In genomic region chr19:55674841-55675660, GRCh38 we compare ENCODE assay signal across 8 cellular contexts. TPM values are rescaled to one million over a fixed set of nuclear protein-coding genes. Genes with fewer than 3 reads are reported as not detected.
DNase-seq lines count a peak whose midpoint lies in the region; ATAC-seq and TF ChIP-seq lines count a peak whose summit lies in the region.

TSS of gene EPN1 (plus strand) at chr19:55675226. CDS start at chr19:55678628, 3,402 bp downstream.

- H3K9ac ChIP-seq in iPS-20b (ENCODE audit: low read depth, low read length): peak within 1 kb of the TSS; percentile 83

- TF ChIP-seq CTCF in WERI-Rb-1 (IDR thresholded peaks at IDR 0.05; ENCODE audit: low read depth, low read length) (no peak), breast epithelium (IDR thresholded peaks at IDR 0.05) (no peak)

- in situ Hi-C loops in ACHN (cut with HindIII; ENCODE audit: low pct_ligation_motif_present, low pct_unique_long_range_greater_than_20kb, low sequenced_read_pairs): no loop called here

- DNase-seq in ACHN: peak; percentile 95
- DNase-seq in NCI-H2227 (lab: John Stamatoyannopoulos, UW; ENCODE audit: unreplicated experiment): peak; percentile 100
- DNase-seq in WERI-Rb-1: peak; percentile 97
- peak; percentile 91 to 96 for DNase-seq in breast epithelium (ENCODE audit: low spot score in 2 of 2)

- H3K36me3 ChIP-seq in WERI-Rb-1 (peaks cover 69% of the 10 kb centered on the region), breast epithelium (peaks cover 6% of the 10 kb centered on the region), iPS-20b (ENCODE audit: insufficient read depth, low read depth, low read length) (peaks cover 49% of the 10 kb centered on the region)

- ATAC-seq in GM18907 (IDR thresholded peaks at IDR 0.05; ENCODE audit: unreplicated experiment): peak; percentile 67
- peak; percentile 64 for ATAC-seq in HG03139 (IDR thresholded peaks at IDR 0.05; ENCODE audit: unreplicated experiment)

- H3K27ac ChIP-seq in WERI-Rb-1: peak within 1 kb of the TSS; percentile 78
- H3K27ac ChIP-seq in breast epithelium: peak within 1 kb of the TSS; percentile 91 to 96
- H3K27ac ChIP-seq in iPS-20b (ENCODE audit: low read length): peak within 1 kb of the TSS; percentile 31
- peak within 1 kb of the TSS; percentile 81 to 97 (median 91) for H3K27ac ChIP-seq in skin epidermis

- H3K9me3 ChIP-seq in WERI-Rb-1 (ENCODE audit: severe bottlenecking) (no peaks in the 10 kb centered on the region), breast epithelium (no peaks in the 10 kb centered on the region), iPS-20b (ENCODE audit: insufficient read depth, low read depth, low read length) (no peaks in the 10 kb centered on the region)

- H3K4me3 ChIP-seq in WERI-Rb-1 (ENCODE audit: low read depth, low read length) (peak within 1 kb of the TSS; percentile 93), breast epithelium (peak within 1 kb of the TSS; percentile 77 to 100 (median 98)), iPS-20b (ENCODE audit: low read length) (peak within 1 kb of the TSS; percentile 79), skin epidermis (peak within 1 kb of the TSS; percentile 60 to 99 (median 93))

- no peak for TF ChIP-seq POLR2A in breast epithelium (IDR thresholded peaks at IDR 0.05)

- intact Hi-C loops in breast epithelium (cut with DNase I; ENCODE audit: low total_unique reads): no loop called here

- no peaks in the 10 kb centered on the region for H3K27me3 ChIP-seq in WERI-Rb-1 (ENCODE audit: insufficient read depth, low read depth, severe bottlenecking)
- no peaks in the 10 kb centered on the region for H3K27me3 ChIP-seq in breast epithelium
- no peaks in the 10 kb centered on the region for H3K27me3 ChIP-seq in iPS-20b (ENCODE audit: insufficient read depth, low read length)

- H3K4me1 ChIP-seq in breast epithelium: peaks cover 0 to 26% of the 10 kb centered on the region in 2 donors
- H3K4me1 ChIP-seq in iPS-20b (ENCODE audit: insufficient read depth, low read length): peaks cover 10% of the 10 kb centered on the region; the same call in 1 of the 2 replicates

RNA-seq across cellular contexts. Expression of gene EPN1, which starts in this region (rescaled TPM):
- 10 to 100 TPM; 22.2 to 47.2 (median 27.5) TPM for total RNA-seq in breast epithelium

Comparison
In these comparisons a context has a peak if more than half of its experiments do, and no peak if none do; other contexts are left out.
1. Peak in every context shown above with its lines: DNase-seq, ATAC-seq, H3K4me3 ChIP-seq and H3K27ac ChIP-seq.
2. H3K27ac ChIP-seq: peak in every context shown above with its lines; median percentile 94 in breast epithelium; 91 in skin epidermis; 78 in WERI-Rb-1; 31 in iPS-20b.